ENCODE assay signal across 4 cellular contexts in the genomic region with DNA sequence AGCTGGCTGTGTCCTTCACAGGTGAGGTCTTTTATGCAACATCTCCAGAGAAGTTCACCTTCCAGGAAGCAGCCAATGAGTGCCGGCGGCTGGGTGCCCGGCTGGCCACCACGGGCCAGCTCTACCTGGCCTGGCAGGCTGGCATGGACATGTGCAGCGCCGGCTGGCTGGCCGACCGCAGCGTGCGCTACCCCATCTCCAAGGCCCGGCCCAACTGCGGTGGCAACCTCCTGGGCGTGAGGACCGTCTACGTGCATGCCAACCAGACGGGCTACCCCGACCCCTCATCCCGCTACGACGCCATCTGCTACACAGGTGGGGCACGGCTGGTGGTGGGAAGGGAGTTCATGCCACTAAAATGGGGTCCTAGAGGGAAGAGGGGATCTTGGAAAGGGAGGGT. TPM values are rescaled to one million over a fixed set of nuclear protein-coding genes. Genes with fewer than 3 reads are reported as not detected.
"Had no signal": no experiment of that assay in that cellular context is flagged by ENCODE, and none has a peak within 500 bp of the region (broad histone marks: within the 10 kb centered on the region; RNA-seq: fewer than 3 reads in every experiment).

No MANE protein-coding gene starts in this region.

- ATAC-seq: GM12878 had no signal

- H3K4me3 ChIP-seq: GM12878 had no signal

- DNase-seq: GDM1, GF-D8 had no signal

RNA-seq across cellular contexts. Expression of gene ACAN, which starts 40.1 kb away (rescaled TPM):
- total RNA-seq: G401, GM12878 had no signal
- polyA plus RNA-seq: GM12878 had no signal
